Comparison of ENCODE assay signal across 8 cellular contexts in genomic region chr20:20083796-20084195, GRCh38. TPM values are rescaled to one million over a fixed set of nuclear protein-coding genes. Genes with fewer than 3 reads are reported as not detected.
DNase-seq lines count a peak whose midpoint lies in the region; ATAC-seq and TF ChIP-seq lines count a peak whose summit lies in the region.

No MANE protein-coding gene starts in this region.

- H3K27me3 Mint-ChIP-seq in T-cell = peaks cover 9 to 19% of the 10 kb centered on the region in 2 donors
- H3K27me3 Mint-ChIP-seq in activated CD8-positive, alpha-beta memory T cell treated with anti-CD3 and anti-CD28 coated beads, Interleukin-2, amount 10 ng/mL, durations not matched to agents 7 days and 5 days = peaks cover 30% of the 10 kb centered on the region

- H3K4me1 Mint-ChIP-seq in T-cell = peaks cover 6 to 12% (median 8%) of the 10 kb centered on the region in 3 donors
- H3K4me1 Mint-ChIP-seq in activated CD8-positive, alpha-beta memory T cell treated with anti-CD3 and anti-CD28 coated beads, Interleukin-2, amount 10 ng/mL, durations not matched to agents 7 days and 5 days = peaks cover 2% of the 10 kb centered on the region

- H3K27me3 ChIP-seq in BJ (ENCODE audit: control insufficient read depth, insufficient read depth, low read length) = peaks cover 6% of the 10 kb centered on the region

- no peaks in the 10 kb centered on the region for H3K36me3 ChIP-seq in BJ (ENCODE audit: control insufficient read depth, insufficient read depth, low read length)

- no peak for DNase-seq in BJ (ENCODE audit: low read depth)
- DNase-seq in NCI-H2029 (lab: John Stamatoyannopoulos, UW) = peak; percentile 70
- DNase-seq in T-cell = no peak
- DNase-seq in fibroblast of villous mesenchyme (ENCODE audit: low read depth) = peak; percentile 25
- DNase-seq in putamen (ENCODE audit: low spot score) = peak; percentile 52
- no peak for DNase-seq in activated CD8-positive, alpha-beta memory T cell treated with anti-CD3 and anti-CD28 coated beads, Interleukin-2, amount 10 ng/mL, durations not matched to agents 7 days and 5 days

- ATAC-seq in GM21717 (IDR thresholded peaks at IDR 0.05; ENCODE audit: unreplicated experiment) (peak; percentile 52), T-cell (replicated peaks in 1 of 4) (peak in 3 of 4 experiments; percentile 50 to 69 (median 60)), HG03457 (IDR thresholded peaks at IDR 0.05; ENCODE audit: unreplicated experiment) (no peak)
- ATAC-seq in activated CD8-positive, alpha-beta memory T cell treated with anti-CD3 and anti-CD28 coated beads, Interleukin-2, amount 10 ng/mL, durations not matched to agents 7 days and 5 days = no peak

- CTCF ChIA-PET in BJ (lab: Yijun Ruan, JAX) (interaction anchor here (0.7 to 4.2 kb wide), 12 partner anchors 11 to 511 kb away, joined by 3 to 33 read pairs (median 3); partner anchors contain the start of genes CFAP61 and CRNKL1), T-cell (lab: Charles Lee) (interaction anchor here (0.6 to 2.6 kb wide), 6 partner anchors 154 to 511 kb away, joined by 3 to 12 read pairs (median 4); no protein-coding TSS in a partner anchor)
- CTCF ChIA-PET in activated CD8-positive, alpha-beta memory T cell treated with anti-CD3 and anti-CD28 coated beads, Interleukin-2, amount 10 ng/mL, durations not matched to agents 7 days and 5 days (lab: Charles Lee) = interaction anchor here (1.2 kb wide), 1 partner anchor 8 kb away, joined by 3 read pairs; no protein-coding TSS in a partner anchor

- H3K4me3 ChIP-seq in BJ (ENCODE audit: low read depth, low read length) (no peak overlapping the region), fibroblast of villous mesenchyme (ENCODE audit: low read depth, low read length) (no peak overlapping the region)

- peak overlapping the region in 2 of 3 donors; percentile 64 to 77 for H3K4me3 Mint-ChIP-seq in T-cell
- no peak overlapping the region for H3K4me3 Mint-ChIP-seq in activated CD8-positive, alpha-beta memory T cell treated with anti-CD3 and anti-CD28 coated beads, Interleukin-2, amount 10 ng/mL, durations not matched to agents 7 days and 5 days

- POLR2A ChIA-PET in BJ (lab: Charles Lee) = no interaction called here
- POLR2A ChIA-PET in T-cell (lab: Charles Lee) = no interaction called here

- TF ChIP-seq CTCF in BJ (IDR thresholded peaks at IDR 0.05; ENCODE audit: insufficient read depth, low read depth, low read length) (peak; percentile 45), fibroblast of villous mesenchyme (IDR thresholded peaks at IDR 0.05; ENCODE audit: insufficient read depth, low read depth, low read length) (peak; percentile 53)

- peak overlapping the region; percentile 45 to 84 for H3K27ac Mint-ChIP-seq in T-cell
- no peak overlapping the region for H3K27ac Mint-ChIP-seq in activated CD8-positive, alpha-beta memory T cell treated with anti-CD3 and anti-CD28 coated beads, Interleukin-2, amount 10 ng/mL, durations not matched to agents 7 days and 5 days

- no peaks in the 10 kb centered on the region for H3K36me3 Mint-ChIP-seq in T-cell
- no peaks in the 10 kb centered on the region for H3K36me3 Mint-ChIP-seq in activated CD8-positive, alpha-beta memory T cell treated with anti-CD3 and anti-CD28 coated beads, Interleukin-2, amount 10 ng/mL, durations not matched to agents 7 days and 5 days

- no peaks in the 10 kb centered on the region for H3K9me3 Mint-ChIP-seq in T-cell
- no peaks in the 10 kb centered on the region for H3K9me3 Mint-ChIP-seq in activated CD8-positive, alpha-beta memory T cell treated with anti-CD3 and anti-CD28 coated beads, Interleukin-2, amount 10 ng/mL, durations not matched to agents 7 days and 5 days (ENCODE audit: low read depth)

RNA-seq across cellular contexts. Expression of gene CFAP61, which starts 31.5 kb away (rescaled TPM):
- polyA plus RNA-seq in BJ (2011; rRNA removed) = not detected in 2 replicates
- polyA minus RNA-seq in BJ (2011; rRNA and poly(A)+ RNA removed) = 0.38 TPM in 1 of 2 replicates, not detected in the other
- total RNA-seq in T-cell (not detected), fibroblast of villous mesenchyme (0.43 TPM in 1 of 2 replicates, not detected in the other)
- not detected for total RNA-seq in activated CD8-positive, alpha-beta memory T cell treated with anti-CD3 and anti-CD28 coated beads, Interleukin-2, amount 10 ng/mL, durations not matched to agents 7 days and 5 days

RNA-seq across cellular contexts. Expression of gene CRNKL1, which starts 31.5 kb away (rescaled TPM):
- 7.8 and 14.2 TPM in 2 replicates for polyA plus RNA-seq in BJ (2011; rRNA removed)
- 9.2 and 9.3 TPM in 2 replicates for polyA minus RNA-seq in BJ (2011; rRNA and poly(A)+ RNA removed)
- total RNA-seq in T-cell (10 to 100 TPM; 17.8 to 27.0 (median 24.8) TPM), fibroblast of villous mesenchyme (22.9 and 31.1 TPM in 2 replicates)
- 10 to 100 TPM; 17.8 to 25.0 TPM for total RNA-seq in activated CD8-positive, alpha-beta memory T cell treated with anti-CD3 and anti-CD28 coated beads, Interleukin-2, amount 10 ng/mL, durations not matched to agents 7 days and 5 days

Comparison
In these comparisons a context has a peak if more than half of its experiments do, and no peak if none do; other contexts are left out.
1. DNase-seq: peak in NCI-H2029 (single experiment), fibroblast of villous mesenchyme (single experiment) and putamen (single experiment); none in BJ (single experiment), T-cell (0 of 34) and activated CD8-positive, alpha-beta memory T cell treated with anti-CD3 and anti-CD28 coated beads, Interleukin-2, amount 10 ng/mL, durations not matched to agents 7 days and 5 days (single experiment).
2. ATAC-seq: peak in GM21717 (single experiment) and T-cell (3 of 4); none in activated CD8-positive, alpha-beta memory T cell treated with anti-CD3 and anti-CD28 coated beads, Interleukin-2, amount 10 ng/mL, durations not matched to agents 7 days and 5 days (single experiment) and HG03457 (single experiment).